Comparison of ENCODE assay signal across 1 cellular context in the genomic region with DNA sequence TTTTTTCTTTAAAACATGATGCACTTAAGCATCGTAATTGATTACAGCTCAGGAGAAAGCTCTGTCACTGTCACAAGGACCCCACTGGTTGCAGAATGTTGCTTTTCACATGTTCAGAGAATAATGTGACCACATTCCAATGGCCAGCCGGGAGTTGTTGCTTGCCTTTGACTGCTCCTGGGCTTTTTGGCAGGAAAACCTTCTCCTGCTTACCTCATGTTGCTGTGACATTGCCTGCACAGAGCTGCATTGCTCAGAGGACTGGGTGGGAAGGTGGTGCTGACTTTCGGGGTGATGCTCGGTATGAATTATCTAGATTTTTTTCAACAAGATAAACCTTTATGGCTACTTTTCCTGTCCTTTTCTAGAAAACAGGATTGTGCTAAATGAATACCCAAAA.
TF ChIP-seq lines count a peak whose summit lies in the region.

No MANE protein-coding gene starts in this region.

TF ChIP-seq in WTC11, 78 proteins besides CTCF, POLR2A, EP300 and RAD21 (continued from another document):
- TF ChIP-seq, protein P1, sequence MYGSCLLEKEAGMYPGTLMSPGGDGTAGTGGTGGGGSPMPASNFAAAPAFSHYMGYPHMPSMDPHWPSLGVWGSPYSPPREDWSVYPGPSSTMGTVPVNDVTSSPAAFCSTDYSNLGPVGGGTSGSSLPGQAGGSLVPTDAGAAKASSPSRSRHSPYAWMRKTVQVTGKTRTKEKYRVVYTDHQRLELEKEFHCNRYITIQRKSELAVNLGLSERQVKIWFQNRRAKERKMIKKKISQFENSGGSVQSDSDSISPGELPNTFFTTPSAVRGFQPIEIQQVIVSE (CRISPR knock-in tag; IDR thresholded peaks at IDR 0.05; ENCODE audit: borderline replicate concordance), result no peak
- no peak for TF ChIP-seq CREB1 (CRISPR knock-in tag; IDR thresholded peaks at IDR 0.05)
- TF ChIP-seq, protein P2, sequence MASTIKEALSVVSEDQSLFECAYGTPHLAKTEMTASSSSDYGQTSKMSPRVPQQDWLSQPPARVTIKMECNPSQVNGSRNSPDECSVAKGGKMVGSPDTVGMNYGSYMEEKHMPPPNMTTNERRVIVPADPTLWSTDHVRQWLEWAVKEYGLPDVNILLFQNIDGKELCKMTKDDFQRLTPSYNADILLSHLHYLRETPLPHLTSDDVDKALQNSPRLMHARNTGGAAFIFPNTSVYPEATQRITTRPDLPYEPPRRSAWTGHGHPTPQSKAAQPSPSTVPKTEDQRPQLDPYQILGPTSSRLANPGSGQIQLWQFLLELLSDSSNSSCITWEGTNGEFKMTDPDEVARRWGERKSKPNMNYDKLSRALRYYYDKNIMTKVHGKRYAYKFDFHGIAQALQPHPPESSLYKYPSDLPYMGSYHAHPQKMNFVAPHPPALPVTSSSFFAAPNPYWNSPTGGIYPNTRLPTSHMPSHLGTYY (CRISPR knock-in tag; IDR thresholded peaks at IDR 0.05), result no peak
- TF ChIP-seq, protein P3, sequence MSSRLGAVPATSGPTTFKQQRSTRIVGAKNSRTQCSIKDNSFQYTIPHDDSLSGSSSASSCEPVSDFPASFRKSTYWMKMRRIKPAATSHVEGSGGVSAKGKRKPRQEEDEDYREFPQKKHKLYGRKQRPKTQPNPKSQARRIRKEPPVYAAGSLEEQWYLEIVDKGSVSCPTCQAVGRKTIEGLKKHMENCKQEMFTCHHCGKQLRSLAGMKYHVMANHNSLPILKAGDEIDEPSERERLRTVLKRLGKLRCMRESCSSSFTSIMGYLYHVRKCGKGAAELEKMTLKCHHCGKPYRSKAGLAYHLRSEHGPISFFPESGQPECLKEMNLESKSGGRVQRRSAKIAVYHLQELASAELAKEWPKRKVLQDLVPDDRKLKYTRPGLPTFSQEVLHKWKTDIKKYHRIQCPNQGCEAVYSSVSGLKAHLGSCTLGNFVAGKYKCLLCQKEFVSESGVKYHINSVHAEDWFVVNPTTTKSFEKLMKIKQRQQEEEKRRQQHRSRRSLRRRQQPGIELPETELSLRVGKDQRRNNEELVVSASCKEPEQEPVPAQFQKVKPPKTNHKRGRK (CRISPR knock-in tag; IDR thresholded peaks at IDR 0.05; ENCODE audit: borderline replicate concordance), result no peak
- TF ChIP-seq, protein P4, sequence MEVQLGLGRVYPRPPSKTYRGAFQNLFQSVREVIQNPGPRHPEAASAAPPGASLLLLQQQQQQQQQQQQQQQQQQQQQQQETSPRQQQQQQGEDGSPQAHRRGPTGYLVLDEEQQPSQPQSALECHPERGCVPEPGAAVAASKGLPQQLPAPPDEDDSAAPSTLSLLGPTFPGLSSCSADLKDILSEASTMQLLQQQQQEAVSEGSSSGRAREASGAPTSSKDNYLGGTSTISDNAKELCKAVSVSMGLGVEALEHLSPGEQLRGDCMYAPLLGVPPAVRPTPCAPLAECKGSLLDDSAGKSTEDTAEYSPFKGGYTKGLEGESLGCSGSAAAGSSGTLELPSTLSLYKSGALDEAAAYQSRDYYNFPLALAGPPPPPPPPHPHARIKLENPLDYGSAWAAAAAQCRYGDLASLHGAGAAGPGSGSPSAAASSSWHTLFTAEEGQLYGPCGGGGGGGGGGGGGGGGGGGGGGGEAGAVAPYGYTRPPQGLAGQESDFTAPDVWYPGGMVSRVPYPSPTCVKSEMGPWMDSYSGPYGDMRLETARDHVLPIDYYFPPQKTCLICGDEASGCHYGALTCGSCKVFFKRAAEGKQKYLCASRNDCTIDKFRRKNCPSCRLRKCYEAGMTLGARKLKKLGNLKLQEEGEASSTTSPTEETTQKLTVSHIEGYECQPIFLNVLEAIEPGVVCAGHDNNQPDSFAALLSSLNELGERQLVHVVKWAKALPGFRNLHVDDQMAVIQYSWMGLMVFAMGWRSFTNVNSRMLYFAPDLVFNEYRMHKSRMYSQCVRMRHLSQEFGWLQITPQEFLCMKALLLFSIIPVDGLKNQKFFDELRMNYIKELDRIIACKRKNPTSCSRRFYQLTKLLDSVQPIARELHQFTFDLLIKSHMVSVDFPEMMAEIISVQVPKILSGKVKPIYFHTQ (CRISPR knock-in tag; IDR thresholded peaks at IDR 0.05), result no peak
TF ChIP-seq in WTC11: peak in this region for 0.
